Comparison of ENCODE assay signal across 8 cellular contexts in genomic region chr11:134331565-134332188, GRCh38.
DNase-seq lines count a peak whose midpoint lies in the region; ATAC-seq lines count a peak whose summit lies in the region.

TSS of gene GLB1L2 (plus strand) at chr11:134331988. CDS start at chr11:134332062, 74 bp downstream.

- H3K4me1 ChIP-seq in muscle layer of colon (ENCODE audit: insufficient read depth, low read length), result peaks cover 9% of the 10 kb centered on the region

- DNase-seq in NCI-H510A (lab: John Stamatoyannopoulos, UW), result peak; percentile 43
- DNase-seq in activated CD8-positive, alpha-beta memory T cell treated with anti-CD3 and anti-CD28 coated beads, Interleukin-2, amount 50 U/mL, for 48 hours, result peak; percentile 89
- DNase-seq in epidermal melanocyte (ENCODE audit: insufficient read length, low spot score), result peak; percentile 70
- peak; percentile 68 for DNase-seq in stimulated activated CD8-positive, alpha-beta memory T cell treated with anti-CD3 and anti-CD28 coated beads, Interleukin-4, amount 100 ng/mL, for 24 hours (ENCODE audit: low read depth)

- H3K27me3 ChIP-seq in muscle layer of colon (ENCODE audit: control insufficient read depth in 1 of 2, insufficient read depth in 2 of 2, low read length in 2 of 2), result peaks cover 0 to 4% of the 10 kb centered on the region in 2 donors

- ATAC-seq in GM18498 (IDR thresholded peaks at IDR 0.05; ENCODE audit: unreplicated experiment) (peak; percentile 86), HG02973 (IDR thresholded peaks at IDR 0.05; ENCODE audit: unreplicated experiment) (peak; percentile 94), HG03108 (IDR thresholded peaks at IDR 0.05; ENCODE audit: unreplicated experiment) (no peak)

- peak within 1 kb of the TSS; percentile 67 for H3K27ac ChIP-seq in muscle layer of colon (ENCODE audit: low read depth, low read length)

- H3K4me3 ChIP-seq in muscle layer of colon (ENCODE audit: low read depth in 1 of 2, low read length in 2 of 2), result peak within 1 kb of the TSS; percentile 34 to 60

- no peaks in the 10 kb centered on the region for H3K9me3 ChIP-seq in muscle layer of colon (ENCODE audit: low read length)

- H3K36me3 ChIP-seq in muscle layer of colon (ENCODE audit: insufficient read depth, low read length), result no peaks in the 10 kb centered on the region

- no peak within 1 kb of the TSS for H3K9ac ChIP-seq in muscle layer of colon (ENCODE audit: low read length)
